In the genomic region with DNA sequence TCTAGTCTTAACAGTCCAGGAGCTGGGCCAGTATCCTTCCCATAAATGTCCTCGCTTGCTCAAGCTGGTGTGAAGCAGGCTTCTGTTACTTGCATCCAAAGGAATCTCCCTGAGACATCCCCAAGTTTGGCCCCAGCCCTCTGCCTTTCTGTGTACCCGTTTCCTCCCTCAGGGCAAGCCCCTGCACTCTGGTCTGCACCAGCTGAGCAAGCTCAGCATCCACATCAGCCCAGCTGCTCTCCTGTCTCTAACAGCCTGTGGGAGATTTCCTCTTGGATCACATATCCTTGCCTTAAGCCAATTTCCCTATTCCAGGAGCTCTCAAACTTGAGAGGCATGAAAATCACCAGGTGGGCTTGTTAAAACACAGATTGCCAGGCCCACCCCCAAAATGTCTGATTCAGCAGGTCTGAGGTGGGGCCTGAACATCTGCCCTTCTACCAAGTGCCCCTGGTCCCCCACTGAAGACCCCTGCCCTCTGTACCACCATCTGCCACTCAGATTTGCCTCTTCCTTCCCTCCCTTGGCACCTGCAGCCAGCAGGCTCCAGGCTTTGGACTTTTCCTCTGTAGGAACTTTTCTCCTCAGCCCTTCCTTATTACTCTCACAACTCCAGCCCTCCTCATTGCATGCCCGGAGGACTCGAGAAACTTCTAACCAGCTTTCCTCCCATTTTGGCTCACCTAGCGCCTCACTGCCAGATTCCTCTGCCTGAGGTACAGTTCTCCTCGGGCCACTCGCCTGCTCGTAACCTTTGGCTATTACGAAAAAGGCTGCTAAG, we compare ENCODE assay signal across 18 cellular contexts. TPM values are rescaled to one million over a fixed set of nuclear protein-coding genes. Genes with fewer than 3 reads are reported as not detected.
DNase-seq lines count a peak whose midpoint lies in the region; ATAC-seq and TF ChIP-seq lines count a peak whose summit lies in the region.
"Had no signal": no experiment of that assay in that cellular context is flagged by ENCODE, and none has a peak within 500 bp of the region (broad histone marks: within the 10 kb centered on the region; RNA-seq: fewer than 3 reads in every experiment).

No MANE protein-coding gene starts in this region.

- DNase-seq in DMS79 treated with DMSO at 0.1 percent for 48 hours (lab: John Stamatoyannopoulos, UW): peak; percentile 23
- no peak for DNase-seq in DMS79 (lab: John Stamatoyannopoulos, UW)
- peak; percentile 76 for DNase-seq in NCI-H82 treated with DMSO at 0.1 percent for 48 hours (lab: John Stamatoyannopoulos, UW; ENCODE audit: unreplicated experiment)
- no peak for DNase-seq in lower lobe of right lung
- no peak for DNase-seq in testis
- DNase-seq in activated CD4-positive, alpha-beta T cell treated with anti-CD3 and anti-CD28 coated beads for 1 hour: no peak
- DNase-seq in activated naive CD4-positive, alpha-beta T cell treated with Interleukin-2 at 50 U/mL for 16 hours: no peak
- no peak for DNase-seq in amniotic stem cell (lab: John Stamatoyannopoulos, UW)
- DNase-seq: 8988T, DMS53, H9, Kasumi-1, NCI-H2081, NCI-H774, SW 1271 had no signal

- 75 to 76% methylated on average over 9 of the region's 9 CpGs for WGBS in testis, 2 donors

- peak; percentile 54 to 59 for ATAC-seq in lower lobe of right lung
- ATAC-seq: GM12878 had no signal

- H3K4me1 ChIP-seq in lower lobe of right lung (peaks cover 9% of the 10 kb centered on the region), testis (peaks cover 47% of the 10 kb centered on the region)
- H3K4me1 ChIP-seq: SJSA1 had no signal

- no peak for TF ChIP-seq POLR2A in testis (IDR thresholded peaks at IDR 0.05)

- no peaks in the 10 kb centered on the region for H3K9me3 ChIP-seq in lower lobe of right lung
- no peaks in the 10 kb centered on the region for H3K9me3 ChIP-seq in testis
- H3K9me3 ChIP-seq: SJSA1 had no signal

- TF ChIP-seq CTCF in lower lobe of right lung (IDR thresholded peaks at IDR 0.05) (no peak), testis (IDR thresholded peaks at IDR 0.05) (no peak)

- H3K27me3 ChIP-seq in lower lobe of right lung (ENCODE audit: low read depth) (no peaks in the 10 kb centered on the region), testis (no peaks in the 10 kb centered on the region)

- H3K27ac ChIP-seq in lower lobe of right lung (no peak overlapping the region), testis (peak overlapping the region; percentile 60 to 66)
- H3K27ac ChIP-seq: C4-2B, SJSA1 had no signal

- H3K36me3 ChIP-seq in lower lobe of right lung (no peaks in the 10 kb centered on the region), testis (ENCODE audit: low read depth, missing control alignments) (no peaks in the 10 kb centered on the region)
- H3K36me3 ChIP-seq: SJSA1 had no signal

- H3K4me3 ChIP-seq in lower lobe of right lung: no peak overlapping the region
- no peak overlapping the region for H3K4me3 ChIP-seq in testis
- H3K4me3 ChIP-seq: GM12878, SJSA1 had no signal

- intact Hi-C loops in lower lobe of right lung (cut with DNase I): no loop called here
- intact Hi-C loops in testis (cut with DNase I; ENCODE audit: low total_unique reads): no loop called here

RNA-seq across cellular contexts. Expression of a gene that starts 32.0 kb away (rescaled TPM):
- 6.9 TPM for total RNA-seq in lower lobe of right lung
- 100 to 1,000 TPM; 241 to 342 TPM for total RNA-seq in testis
- 112 TPM for polyA plus RNA-seq in testis (ENCODE audit: insufficient read depth, low read depth, low replicate concordance)

Comparison
In these comparisons a context has a peak if more than half of its experiments do, and no peak if none do; other contexts are left out.
1. DNase-seq: peak in DMS79 treated with DMSO at 0.1 percent for 48 hours (single experiment) and NCI-H82 treated with DMSO at 0.1 percent for 48 hours (single experiment); none in DMS79 (single experiment), lower lobe of right lung (single experiment), testis (single experiment), activated CD4-positive, alpha-beta T cell treated with anti-CD3 and anti-CD28 coated beads for 1 hour (single experiment), activated naive CD4-positive, alpha-beta T cell treated with Interleukin-2 at 50 U/mL for 16 hours (single experiment) and amniotic stem cell (single experiment).
2. RNA of a gene that starts 32.0 kb away (total RNA-seq): 241 to 342 TPM in testis; 6.9 TPM in lower lobe of right lung (single experiment); every median in the first group is over 10 times any median in the second.